ENCODE assay signal across 25 cellular contexts in genomic region chr3:31701286-31701685, GRCh38.
"Had no signal": no experiment of that assay in that cellular context is flagged by ENCODE, and none has a peak within 500 bp of the region (broad histone marks: within the 10 kb centered on the region; RNA-seq: fewer than 3 reads in every experiment).

No MANE protein-coding gene starts in this region.

- H3K4me3 Mint-ChIP-seq: activated CD4-positive, alpha-beta memory T cell treated with anti-CD3 and anti-CD28 coated beads, Interleukin-2, amount 10 ng/mL, durations not matched to agents 7 days and 5 days; activated CD4-positive, alpha-beta T cell treated with anti-CD3 and anti-CD28 coated beads for 36 hours; activated naive CD4-positive, alpha-beta T cell treated with anti-CD3 and anti-CD28 coated beads, Interleukin-2, amount 10 ng/mL, durations not matched to agents 7 days and 5 days; activated naive CD8-positive, alpha-beta T cell treated with anti-CD3 and anti-CD28 coated beads for 36 hours; activated T-cell treated with anti-CD3 and anti-CD28 coated beads, Interleukin-2, amount 50 U/mL, for 72 hours had no signal

- H3K36me3 ChIP-seq: brain microvascular endothelial cell, MG63, Peyer's patch, SJCRH30 had no signal

- H3K4me1 ChIP-seq: SJCRH30 had no signal

- H3K27me3 ChIP-seq: brain microvascular endothelial cell, MG63, Peyer's patch, SJCRH30 had no signal

- H3K27ac ChIP-seq: brain microvascular endothelial cell, KMS-11, Peyer's patch, RWPE1, SJCRH30, VCaP had no signal

- H3K27ac Mint-ChIP-seq: activated CD4-positive, alpha-beta memory T cell treated with anti-CD3 and anti-CD28 coated beads, Interleukin-2, amount 10 ng/mL, durations not matched to agents 7 days and 5 days; activated CD4-positive, alpha-beta T cell treated with anti-CD3 and anti-CD28 coated beads for 36 hours; activated naive CD4-positive, alpha-beta T cell treated with anti-CD3 and anti-CD28 coated beads, Interleukin-2, amount 10 ng/mL, durations not matched to agents 7 days and 5 days; activated naive CD8-positive, alpha-beta T cell treated with anti-CD3 and anti-CD28 coated beads for 36 hours; activated T-cell treated with anti-CD3 and anti-CD28 coated beads, Interleukin-2, amount 50 U/mL, for 72 hours; activated T-helper 2 cell treated with anti-CD3 and anti-CD28 coated beads, Interferon-gamma antibody, Interleukin-2, Interleukin-4, amounts not matched to agents 10 μg/mL and 5 μg/mL and 100 μg/mL, durations not matched to agents 14 hours and 24 hours and 36 hours had no signal

- H3K9me3 Mint-ChIP-seq: activated CD4-positive, alpha-beta memory T cell treated with anti-CD3 and anti-CD28 coated beads, Interleukin-2, amount 10 ng/mL, durations not matched to agents 7 days and 5 days; activated naive CD4-positive, alpha-beta T cell treated with anti-CD3 and anti-CD28 coated beads, Interleukin-2, amount 10 ng/mL, durations not matched to agents 7 days and 5 days; activated naive CD8-positive, alpha-beta T cell treated with anti-CD3 and anti-CD28 coated beads for 36 hours; activated T-cell treated with anti-CD3 and anti-CD28 coated beads, Interleukin-2, amount 50 U/mL, for 72 hours; activated T-helper 2 cell treated with anti-CD3 and anti-CD28 coated beads, Interferon-gamma antibody, Interleukin-2, Interleukin-4, amounts not matched to agents 10 μg/mL and 5 μg/mL and 100 μg/mL, durations not matched to agents 14 hours and 24 hours and 36 hours had no signal

- H3K4me3 ChIP-seq: MG63, Peyer's patch, SJCRH30 had no signal

- ATAC-seq: activated CD4-positive, alpha-beta T cell treated with anti-CD3 and anti-CD28 coated beads for 36 hours; activated T-cell treated with anti-CD3 and anti-CD28 coated beads, Interleukin-2, amount 50 U/mL, for 72 hours had no signal

- DNase-seq: activated CD4-positive, alpha-beta memory T cell treated with anti-CD3 and anti-CD28 coated beads, Interleukin-2, amount 10 ng/mL, durations not matched to agents 7 days and 5 days; activated CD4-positive, alpha-beta T cell treated with anti-CD3 and anti-CD28 coated beads for 36 hours; activated CD4-positive, alpha-beta T cell treated with anti-CD3 and anti-CD28 coated beads, Interleukin-2, amount 50 U/mL, for 1 hour; activated CD8-positive, alpha-beta memory T cell treated with anti-CD3 and anti-CD28 coated beads, Interleukin-2, amount 50 U/mL, for 4 hours; activated gamma-delta T cell treated with Interleukin-2 at 50 U/mL for 16 hours; activated naive CD4-positive, alpha-beta T cell treated with anti-CD3 and anti-CD28 coated beads, Interleukin-2, amount 10 ng/mL, durations not matched to agents 7 days and 5 days; activated naive CD8-positive, alpha-beta T cell treated with anti-CD3 and anti-CD28 coated beads for 36 hours; activated T-cell treated with anti-CD3 and anti-CD28 coated beads, Interleukin-2, amount 50 U/mL, for 72 hours; brain microvascular endothelial cell; MG63; NCI-H146; NCI-H187 treated with DMSO at 0.1 percent for 48 hours; NCI-H2081 treated with DMSO at 0.1 percent for 48 hours; NCI-H226; NCI-H526 treated with DMSO at 0.1 percent for 48 hours; NCI-H82; Peyer's patch; Right ventricle myocardium superior; SJCRH30; SK-N-SH; T-helper 1 cell had no signal

- H3K9me3 ChIP-seq: MG63, Peyer's patch, SJCRH30, SK-N-SH had no signal

- H3K9ac ChIP-seq: KMS-11, SK-N-SH had no signal

- H3K36me3 Mint-ChIP-seq: activated naive CD4-positive, alpha-beta T cell treated with anti-CD3 and anti-CD28 coated beads, Interleukin-2, amount 10 ng/mL, durations not matched to agents 7 days and 5 days; activated naive CD8-positive, alpha-beta T cell treated with anti-CD3 and anti-CD28 coated beads for 36 hours had no signal

- H3K4me2 ChIP-seq: KMS-11, SK-N-SH had no signal
